2 cellular contexts compared by ENCODE assay signal in genomic region chr2:222693413-222693812, GRCh38.
TF ChIP-seq lines count a peak whose summit lies in the region.

No MANE protein-coding gene starts in this region.

TF ChIP-seq in K562, 482 proteins besides CTCF, POLR2A, EP300 and RAD21:
- TF ChIP-seq ZNF431 (CRISPR knock-in tag; IDR thresholded peaks at IDR 0.05), result peak; percentile 91

TF ChIP-seq in HepG2, 621 proteins besides CTCF, POLR2A, EP300 and RAD21:
- TF ChIP-seq ZNF841 (CRISPR knock-in tag; IDR thresholded peaks at IDR 0.05; ENCODE audit: borderline replicate concordance) (0 out of 2 replicates have a peak, but pooled peaks have one; percentile 32), ZNF75D (CRISPR knock-in tag; IDR thresholded peaks at IDR 0.05; ENCODE audit: borderline replicate concordance) (0 out of 2 replicates have a peak, but pooled peaks have one; percentile 36)
